In genomic region chr6:33683576-33684427, GRCh38 we compare ENCODE assay signal across 1 cellular context.
A peak's percentile ranks its signal among the peaks of the same experiment; 100 is the strongest.
TF ChIP-seq lines count a peak whose summit lies in the region.

No MANE protein-coding gene starts in this region.

TF ChIP-seq in IMR-90, 13 proteins besides CTCF, POLR2A, EP300 and RAD21:
- TF ChIP-seq MXI1 (IDR thresholded peaks at IDR 0.05; ENCODE audit: borderline replicate concordance, low read depth, low read length) (0 out of 2 replicates have a peak, but pooled peaks have one; percentile 8), SMC3 (IDR thresholded peaks at IDR 0.05; ENCODE audit: low read depth, low read length) (no peak), MAZ (IDR thresholded peaks at IDR 0.05; ENCODE audit: borderline replicate concordance, low read depth, low read length) (no peak), RCOR1 (IDR thresholded peaks at IDR 0.05; ENCODE audit: insufficient replicate concordance, low read length) (no peak)
